Comparison of ENCODE assay signal across 19 cellular contexts in genomic region chr5:87276655-87277054, GRCh38. TPM values are rescaled to one million over a fixed set of nuclear protein-coding genes. Genes with fewer than 3 reads are reported as not detected.
DNase-seq lines count a peak whose midpoint lies in the region; ATAC-seq and TF ChIP-seq lines count a peak whose summit lies in the region.
"Had no signal": no experiment of that assay in that cellular context is flagged by ENCODE, and none has a peak within 500 bp of the region (broad histone marks: within the 10 kb centered on the region; RNA-seq: fewer than 3 reads in every experiment).

No MANE protein-coding gene starts in this region.

- H3K4me1 Mint-ChIP-seq in activated naive CD8-positive, alpha-beta T cell treated with anti-CD3 and anti-CD28 coated beads for 36 hours = peaks cover 43% of the 10 kb centered on the region
- peaks cover 59% of the 10 kb centered on the region for H3K4me1 Mint-ChIP-seq in activated naive CD8-positive, alpha-beta T cell treated with anti-CD3 and anti-CD28 coated beads, Interleukin-2, amount 50 U/mL, for 24 hours
- peaks cover 41% of the 10 kb centered on the region for H3K4me1 Mint-ChIP-seq in chondrocyte (ENCODE audit: low read depth)

- peaks cover 2% of the 10 kb centered on the region for H3K9me3 Mint-ChIP-seq in activated naive CD8-positive, alpha-beta T cell treated with anti-CD3 and anti-CD28 coated beads for 36 hours
- H3K9me3 Mint-ChIP-seq in activated naive CD8-positive, alpha-beta T cell treated with anti-CD3 and anti-CD28 coated beads, Interleukin-2, amount 50 U/mL, for 24 hours = no peaks in the 10 kb centered on the region
- H3K9me3 Mint-ChIP-seq in chondrocyte (ENCODE audit: low read depth) = no peaks in the 10 kb centered on the region

- H3K79me2 ChIP-seq in Loucy (ENCODE audit: insufficient read depth, low read length) = peaks cover 98% of the 10 kb centered on the region

- H3K9me3 ChIP-seq in Loucy (ENCODE audit: insufficient read depth, low read depth, low read length) = no peaks in the 10 kb centered on the region
- H3K9me3 ChIP-seq: A549, HAP-1 had no signal

- no peaks in the 10 kb centered on the region for H3K9me2 ChIP-seq in Loucy (replicated peaks; ENCODE audit: low read depth, low read length)

- no peaks in the 10 kb centered on the region for H3F3A ChIP-seq in Loucy (ENCODE audit: low read depth)

- H3K27me3 ChIP-seq in Loucy (ENCODE audit: insufficient read depth, low read length, poor library complexity, severe bottlenecking) = no peaks in the 10 kb centered on the region
- H3K27me3 ChIP-seq: BLaER1 treated with 17β-estradiol and CSF1 and Interleukin-3, amounts not matched to agents 10 nM and 100 nM had no signal

- no peak overlapping the region for H3K4me3 Mint-ChIP-seq in activated naive CD8-positive, alpha-beta T cell treated with anti-CD3 and anti-CD28 coated beads for 36 hours
- H3K4me3 Mint-ChIP-seq in activated naive CD8-positive, alpha-beta T cell treated with anti-CD3 and anti-CD28 coated beads, Interleukin-2, amount 50 U/mL, for 24 hours = no peak overlapping the region
- no peak overlapping the region for H3K4me3 Mint-ChIP-seq in chondrocyte (ENCODE audit: unreplicated experiment)

- DNase-seq in activated naive CD8-positive, alpha-beta T cell treated with anti-CD3 and anti-CD28 coated beads for 36 hours = no peak
- no peak for DNase-seq in activated naive CD8-positive, alpha-beta T cell treated with anti-CD3 and anti-CD28 coated beads, Interleukin-2, amount 50 U/mL, for 24 hours
- DNase-seq in chondrocyte (ENCODE audit: low spot score) (no peak), GM13977 (ENCODE audit: low spot score) (no peak)
- DNase-seq: COR-L47, NCI-H1105, NCI-H2081, NCI-H2171 treated with DMSO at 0.1 percent for 48 hours, NCI-H510A, NCI-H82, RPMI8226, SHP77 treated with DMSO at 0.1 percent for 48 hours had no signal

- H3K27me3 Mint-ChIP-seq in activated naive CD8-positive, alpha-beta T cell treated with anti-CD3 and anti-CD28 coated beads for 36 hours = no peaks in the 10 kb centered on the region
- no peaks in the 10 kb centered on the region for H3K27me3 Mint-ChIP-seq in activated naive CD8-positive, alpha-beta T cell treated with anti-CD3 and anti-CD28 coated beads, Interleukin-2, amount 50 U/mL, for 24 hours
- no peaks in the 10 kb centered on the region for H3K27me3 Mint-ChIP-seq in chondrocyte (ENCODE audit: low read depth)

- peak overlapping the region; percentile 52 for H3K4me3 ChIP-seq in Loucy (ENCODE audit: low read length, poor library complexity, severe bottlenecking)
- H3K4me3 ChIP-seq: A549; BLaER1 treated with 17β-estradiol and CSF1 and Interleukin-3, amounts not matched to agents 10 nM and 100 nM; HAP-1; K562 had no signal

- peak overlapping the region; percentile 58 for H3K4me2 ChIP-seq in Loucy (ENCODE audit: low read depth, low read length, poor library complexity, severe bottlenecking)
- H3K4me2 ChIP-seq: A549 had no signal

- no peak overlapping the region for H3K9ac ChIP-seq in Loucy (ENCODE audit: low read depth, low read length, poor library complexity, severe bottlenecking)
- H3K9ac ChIP-seq: BLaER1 treated with 17β-estradiol and CSF1 and Interleukin-3, amounts not matched to agents 10 nM and 100 nM had no signal

- H4K20me1 ChIP-seq in Loucy (ENCODE audit: insufficient read depth, low read length, poor library complexity, severe bottlenecking) = peaks cover 62% of the 10 kb centered on the region

- H3K27ac Mint-ChIP-seq in activated naive CD8-positive, alpha-beta T cell treated with anti-CD3 and anti-CD28 coated beads for 36 hours = peak overlapping the region; percentile 51
- no peak overlapping the region for H3K27ac Mint-ChIP-seq in activated naive CD8-positive, alpha-beta T cell treated with anti-CD3 and anti-CD28 coated beads, Interleukin-2, amount 50 U/mL, for 24 hours
- H3K27ac Mint-ChIP-seq in chondrocyte (ENCODE audit: unreplicated experiment) = peak overlapping the region; percentile 19

- no peak for TF ChIP-seq CTCF in Loucy (conservative IDR thresholded peaks at IDR 0.05; ENCODE audit: low read length)
- TF ChIP-seq CTCF in chondrocyte (IDR thresholded peaks at IDR 0.05) = no peak
- no peak for TF ChIP-seq CTCF in GM13977 (IDR thresholded peaks at IDR 0.05; ENCODE audit: extremely low read depth, insufficient read depth, missing control alignments)

- peaks cover 49% of the 10 kb centered on the region for H3K4me1 ChIP-seq in Loucy (ENCODE audit: insufficient read depth, low read length, poor library complexity, severe bottlenecking)
- H3K4me1 ChIP-seq: HAP-1 had no signal

- ATAC-seq in activated naive CD8-positive, alpha-beta T cell treated with anti-CD3 and anti-CD28 coated beads, Interleukin-2, amount 50 U/mL, for 24 hours = no peak
- ATAC-seq in HG02840 (IDR thresholded peaks at IDR 0.05; ENCODE audit: low FRiP score, unreplicated experiment) (no peak), HG03175 (IDR thresholded peaks at IDR 0.05; ENCODE audit: unreplicated experiment) (no peak)
- ATAC-seq: A549, K562 had no signal

- peaks cover 10% of the 10 kb centered on the region for H3K36me3 ChIP-seq in Loucy (ENCODE audit: insufficient read depth, low read length)
- H3K36me3 ChIP-seq: HAP-1 had no signal

- peaks cover 43% of the 10 kb centered on the region for H3K36me3 Mint-ChIP-seq in activated naive CD8-positive, alpha-beta T cell treated with anti-CD3 and anti-CD28 coated beads for 36 hours
- peaks cover 22% of the 10 kb centered on the region for H3K36me3 Mint-ChIP-seq in activated naive CD8-positive, alpha-beta T cell treated with anti-CD3 and anti-CD28 coated beads, Interleukin-2, amount 50 U/mL, for 24 hours (ENCODE audit: low read depth)
- H3K36me3 Mint-ChIP-seq in chondrocyte (ENCODE audit: low read depth) = no peaks in the 10 kb centered on the region

- no peak overlapping the region for H2AFZ ChIP-seq in Loucy (ENCODE audit: low read length)

- in situ Hi-C loops in GM13977 (cut with MboI; ENCODE audit: low pct_unique_long_range_greater_than_20kb, low sequenced_read_pairs, unreplicated experiment) = no loop called here

RNA-seq across cellular contexts. Expression of gene RASA1, which starts 9.0 kb away (rescaled TPM):
- total RNA-seq in activated naive CD8-positive, alpha-beta T cell treated with anti-CD3 and anti-CD28 coated beads for 36 hours = 10 to 100 TPM; 19.2 to 21.7 TPM
- total RNA-seq in chondrocyte = 35.0 to 38.9 TPM (median 38.3 TPM) in 3 replicates
